Comparison of ENCODE assay signal across 27 cellular contexts in the genomic region with DNA sequence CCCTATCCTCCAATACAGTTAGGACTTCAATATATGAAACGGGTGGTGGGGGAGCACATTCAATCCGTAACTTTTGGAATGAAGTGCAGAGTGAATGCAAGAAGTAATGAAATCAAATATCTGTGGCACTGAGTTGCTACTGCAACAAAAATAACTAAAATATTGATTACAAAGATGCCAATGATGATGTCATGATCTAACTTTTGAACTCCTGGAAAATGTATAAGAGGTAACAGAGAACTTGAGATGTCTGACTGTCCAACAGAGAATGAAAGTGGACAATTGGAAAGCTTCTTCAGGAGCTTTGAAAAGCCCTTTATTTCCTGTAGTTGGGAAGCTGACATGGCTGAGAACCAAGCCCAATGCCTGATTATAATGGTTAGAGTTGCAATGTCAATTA.
"Had no signal": no experiment of that assay in that cellular context is flagged by ENCODE, and none has a peak within 500 bp of the region (broad histone marks: within the 10 kb centered on the region; RNA-seq: fewer than 3 reads in every experiment).

No MANE protein-coding gene starts in this region.

- H3K36me3 ChIP-seq: colonic mucosa, esophagus squamous epithelium, gastrocnemius medialis, heart right ventricle, left lung, lower lobe of right lung had no signal

- H3K9me3 ChIP-seq: colonic mucosa, esophagus squamous epithelium, gastrocnemius medialis, heart right ventricle, left lung, lower lobe of right lung had no signal

- H3K9me3 Mint-ChIP-seq: dendritic cell treated with granulocyte-macrophage colony-stimulating factor and Interleukin-4, amounts not matched to agents 40 ng/mL and 50 ng/mL, for 4 days; endodermal cell had no signal

- H3K36me3 Mint-ChIP-seq: naive thymus-derived CD4-positive, alpha-beta T cell had no signal

- H3K27ac ChIP-seq: colonic mucosa, epithelial cell of prostate, esophagus squamous epithelium, gastrocnemius medialis, heart right ventricle, left lung, lower lobe of right lung had no signal

- H3K4me1 Mint-ChIP-seq: endodermal cell had no signal

- H3K4me3 Mint-ChIP-seq: dendritic cell treated with granulocyte-macrophage colony-stimulating factor and Interleukin-4, amounts not matched to agents 40 ng/mL and 50 ng/mL, for 4 days; effector memory CD8-positive, alpha-beta T cell; endodermal cell; naive thymus-derived CD4-positive, alpha-beta T cell had no signal

- FAIRE-seq: endometrium, islet of Langerhans, keratinocyte had no signal

- H3K27ac Mint-ChIP-seq: dendritic cell treated with granulocyte-macrophage colony-stimulating factor and Interleukin-4, amounts not matched to agents 40 ng/mL and 50 ng/mL, for 4 days; effector memory CD8-positive, alpha-beta T cell; endodermal cell; naive thymus-derived CD4-positive, alpha-beta T cell had no signal

- H3K27me3 ChIP-seq: colonic mucosa, esophagus squamous epithelium, gastrocnemius medialis, heart right ventricle, left lung had no signal

- DNase-seq: colonic mucosa; cortex of kidney; effector CD8-positive, alpha-beta T cell; effector memory CD8-positive, alpha-beta T cell; endodermal cell; erythroblast; esophagus squamous epithelium; foreskin fibroblast; foreskin melanocyte; gastrocnemius medialis; glutamatergic neuron; head of caudate nucleus; heart right ventricle; hippocampal formation; left cardiac atrium; left lung; left ventricle myocardium superior; lower lobe of right lung; mesenchymal stem cell; midbrain; naive thymus-derived CD4-positive, alpha-beta T cell had no signal

- H3K27me3 Mint-ChIP-seq: dendritic cell treated with granulocyte-macrophage colony-stimulating factor and Interleukin-4, amounts not matched to agents 40 ng/mL and 50 ng/mL, for 4 days; effector memory CD8-positive, alpha-beta T cell; naive thymus-derived CD4-positive, alpha-beta T cell had no signal

- ATAC-seq: effector memory CD8-positive, alpha-beta T cell; esophagus mucosa; gastrocnemius medialis; heart right ventricle; left cardiac atrium; left lung; left ventricle myocardium superior; lower lobe of right lung; naive thymus-derived CD4-positive, alpha-beta T cell had no signal

- H3K4me1 ChIP-seq: colonic mucosa, esophagus squamous epithelium, gastrocnemius medialis, heart right ventricle, left lung, lower lobe of right lung had no signal

- H3K4me3 ChIP-seq: colonic mucosa, esophagus squamous epithelium, gastrocnemius medialis, heart right ventricle, left lung, lower lobe of right lung had no signal
